ENCODE assay signal across 22 cellular contexts in the genomic region with DNA sequence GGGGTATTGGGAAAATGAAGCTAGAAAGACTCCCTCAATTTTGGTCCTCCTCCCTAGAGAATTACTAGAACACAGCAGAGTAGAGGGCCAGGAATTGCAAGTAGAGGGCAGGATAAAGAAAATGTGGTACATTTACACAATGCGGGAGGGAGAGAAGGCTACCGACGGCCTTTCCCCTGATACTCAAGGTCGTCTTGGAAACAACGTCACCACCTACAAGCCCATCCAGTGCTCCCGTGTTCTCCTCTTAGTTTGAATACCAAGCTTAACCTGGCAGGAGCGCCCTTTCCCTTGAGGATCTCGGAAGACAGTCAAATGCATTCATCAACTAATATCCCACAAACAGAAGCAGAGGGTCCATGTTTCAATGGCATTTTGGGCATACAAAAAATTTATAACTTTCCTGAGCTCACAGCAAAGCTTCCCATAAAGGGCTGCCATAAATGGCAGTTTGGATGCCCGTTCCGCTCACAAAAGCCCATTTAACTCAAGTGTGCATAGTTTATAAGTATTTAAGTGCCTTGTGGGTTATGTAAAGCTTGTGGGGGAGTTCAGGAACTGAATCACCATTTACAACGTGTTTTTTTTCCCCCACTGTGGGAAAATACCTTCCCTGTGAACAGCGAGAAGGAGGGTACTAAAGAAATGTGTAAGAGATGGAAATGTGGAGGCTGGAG.
A peak's percentile ranks its signal among the peaks of the same experiment; 100 is the strongest.
DNase-seq lines count a peak whose midpoint lies in the region; ATAC-seq and TF ChIP-seq lines count a peak whose summit lies in the region.
"Had no signal": no experiment of that assay in that cellular context is flagged by ENCODE, and none has a peak within 500 bp of the region (broad histone marks: within the 10 kb centered on the region; RNA-seq: fewer than 3 reads in every experiment).

No MANE protein-coding gene starts in this region.

- H2BK15ac ChIP-seq in IMR-90 (ENCODE audit: low read depth, low read length), result peak overlapping the region; percentile 61; the same call in 1 of the 3 replicates

- peak; percentile 85 for DNase-seq in COLO829 (ENCODE audit: low spot score)
- DNase-seq in IMR-90, result peak; percentile 94
- peak; percentile 71 for DNase-seq in choroid plexus epithelial cell (ENCODE audit: low read depth)
- DNase-seq in non-pigmented ciliary epithelial cell (ENCODE audit: low read depth), result peak; percentile 83
- DNase-seq in stimulated activated CD4-positive, alpha-beta T cell treated with anti-CD3 and anti-CD28 coated beads, Interleukin-15, amount 100 ng/mL, for 24 hours, result no peak
- DNase-seq in CD4-positive, alpha-beta T cell, result no peak
- no peak for DNase-seq in activated T-cell treated with anti-CD3 and anti-CD28 coated beads, Interleukin-2, amount 50 U/mL, for 4 hours
- DNase-seq: activated CD4-positive, alpha-beta T cell treated with anti-CD3 and anti-CD28 coated beads, Interleukin-2, amount 50 U/mL, for 48 hours; activated naive CD4-positive, alpha-beta T cell; erythroblast; NCI-H1436; NCI-H82; OCI-M1; SHP77 treated with DMSO at 0.1 percent for 48 hours; stomach; trophoblast cell had no signal

- in situ Hi-C loops in IMR-90 (cut with MboI; ENCODE audit: low sequenced_read_pairs), result no loop called here

- H2AFZ ChIP-seq in IMR-90 (replicated peaks; ENCODE audit: low read length, poor library complexity), result no peak overlapping the region

- H3K14ac ChIP-seq in IMR-90 (replicated peaks; ENCODE audit: low read depth, low read length), result peak overlapping the region; percentile 49; the same call in 1 of the 2 replicates

- H3K4me3 ChIP-seq in IMR-90 (ENCODE audit: insufficient read depth, low read depth, low read length) (no peak overlapping the region), choroid plexus epithelial cell (ENCODE audit: low read depth, low read length) (no peak overlapping the region)
- H3K4me3 ChIP-seq: stomach had no signal

- H4K20me1 ChIP-seq in IMR-90 (ENCODE audit: insufficient read depth, low read length), result no peaks in the 10 kb centered on the region

- H3K36me3 ChIP-seq in IMR-90 (ENCODE audit: control insufficient read depth, insufficient read depth, low read length), result no peaks in the 10 kb centered on the region
- H3K36me3 ChIP-seq: stomach had no signal

- H3K27me3 Mint-ChIP-seq in CD4-positive, alpha-beta T cell, result no peaks in the 10 kb centered on the region
- no peaks in the 10 kb centered on the region for H3K27me3 Mint-ChIP-seq in activated T-cell treated with anti-CD3 and anti-CD28 coated beads, Interleukin-2, amount 50 U/mL, for 4 hours (ENCODE audit: low read depth)
- H3K27me3 Mint-ChIP-seq: central memory CD8-positive, alpha-beta T cell; IgD-negative memory B cell had no signal

- dilution Hi-C loops in IMR-90 (cut with HindIII; ENCODE audit: low sequenced_read_pairs, unreplicated experiment), result no loop called here

- BruUV-seq in IMR-90 (replicated peaks; lab: Mats Ljungman, UMichigan), result no TSS peak

- H3K9me3 ChIP-seq in IMR-90 (ENCODE audit: control insufficient read depth, insufficient read depth, low read length), result no peaks in the 10 kb centered on the region
- H3K9me3 ChIP-seq in CD4-positive, alpha-beta T cell (ENCODE audit: control insufficient read depth, low read length), result no peaks in the 10 kb centered on the region
- H3K9me3 ChIP-seq: stomach had no signal

- H3K56ac ChIP-seq in IMR-90 (ENCODE audit: extremely low read depth, insufficient read depth, low read length), result no peak overlapping the region

- H4K91ac ChIP-seq in IMR-90 (ENCODE audit: insufficient read depth, low read depth, low read length), result peak overlapping the region; percentile 23; the same call in 1 of the 2 replicates

- H3K36me3 Mint-ChIP-seq in CD4-positive, alpha-beta T cell (ENCODE audit: low read depth), result peaks cover 7% of the 10 kb centered on the region
- H3K36me3 Mint-ChIP-seq in activated T-cell treated with anti-CD3 and anti-CD28 coated beads, Interleukin-2, amount 50 U/mL, for 4 hours (ENCODE audit: insufficient read depth), result peaks cover 22% of the 10 kb centered on the region

- H3K4me3 Mint-ChIP-seq in CD4-positive, alpha-beta T cell, result no peak overlapping the region
- H3K4me3 Mint-ChIP-seq in activated T-cell treated with anti-CD3 and anti-CD28 coated beads, Interleukin-2, amount 50 U/mL, for 4 hours, result no peak overlapping the region
- H3K4me3 Mint-ChIP-seq: central memory CD8-positive, alpha-beta T cell; IgD-negative memory B cell; T-helper 1 cell treated with Interleukin-12 subunit alpha and Interleukin-12 subunit beta and Interleukin-4 antibody, amounts not matched to agents 30 μg/mL and 1 μg/mL, for 36 hours had no signal

- POLR2A ChIA-PET in IMR-90 (lab: Charles Lee; ENCODE audit: unreplicated experiment), result no interaction called here
- POLR2A ChIA-PET in CD4-positive, alpha-beta T cell (lab: Charles Lee), result no interaction called here

- H3K9ac ChIP-seq in IMR-90 (ENCODE audit: low read depth, low read length), result no peak overlapping the region

- no peak for TF ChIP-seq CTCF in IMR-90 (conservative IDR thresholded peaks at IDR 0.05; ENCODE audit: low read depth, low read length)
- no peak for TF ChIP-seq CTCF in choroid plexus epithelial cell (conservative IDR thresholded peaks at IDR 0.05; ENCODE audit: low read depth, low read length)
- TF ChIP-seq CTCF in CD4-positive, alpha-beta T cell (IDR thresholded peaks at IDR 0.05), result no peak

- H2BK5ac ChIP-seq in IMR-90 (ENCODE audit: low read depth, low read length, poor library complexity, severe bottlenecking), result no peak overlapping the region

- H2AK9ac ChIP-seq in IMR-90 (replicated peaks; ENCODE audit: low read depth, low read length, poor library complexity), result no peak overlapping the region

- no peaks in the 10 kb centered on the region for H3K4me1 Mint-ChIP-seq in CD4-positive, alpha-beta T cell (ENCODE audit: low read depth)
- H3K4me1 Mint-ChIP-seq in activated T-cell treated with anti-CD3 and anti-CD28 coated beads, Interleukin-2, amount 50 U/mL, for 4 hours (ENCODE audit: low read depth), result no peaks in the 10 kb centered on the region
- H3K4me1 Mint-ChIP-seq: central memory CD8-positive, alpha-beta T cell had no signal

- H4K5ac ChIP-seq in IMR-90 (ENCODE audit: low read depth, low read length), result no peak overlapping the region

- intact Hi-C loops in IMR-90 (cut with micrococcal nuclease), result no loop called here
- intact Hi-C loops in CD4-positive, alpha-beta T cell (cut with DNase I, micrococcal nuclease), result no loop called here

- H3K18ac ChIP-seq in IMR-90 (ENCODE audit: low read depth, low read length), result peak overlapping the region; percentile 33; the same call in 1 of the 2 replicates

- peak overlapping the region in 1 of 2 experiments; percentile 48; a peak in 1 of 4 replicates for H4K8ac ChIP-seq in IMR-90 (ENCODE audit: low read depth in 2 of 2, low read length in 2 of 2)

- TF ChIP-seq RAD21 in IMR-90 (IDR thresholded peaks at IDR 0.05; ENCODE audit: low read length), result peak; percentile 10; the same call in 1 of the 2 replicates

- ATAC-seq in IMR-90 (ENCODE audit: low read depth) (peak; percentile 47), HG02970 (IDR thresholded peaks at IDR 0.05; ENCODE audit: low FRiP score, unreplicated experiment) (no peak)
- no peak for ATAC-seq in CD4-positive, alpha-beta T cell (ENCODE audit: poor library complexity)
- no peak for ATAC-seq in activated T-cell treated with anti-CD3 and anti-CD28 coated beads, Interleukin-2, amount 50 U/mL, for 4 hours
- ATAC-seq: left lobe of liver had no signal

- WGBS in IMR-90 (ENCODE audit: extremely low coverage in 2 of 2, insufficient read length in 1 of 2), 2 experiments, result no CpG with 5 or more reads among the region's 12 CpGs

- peak overlapping the region; percentile 96 for H2AK5ac ChIP-seq in IMR-90 (ENCODE audit: low read depth, low read length)

- peaks cover 19% of the 10 kb centered on the region for H3K9me1 ChIP-seq in IMR-90 (ENCODE audit: insufficient read depth, low read length)

- TF ChIP-seq POLR2A in IMR-90 (IDR thresholded peaks at IDR 0.05; ENCODE audit: low read depth, low read length), result no peak

- no peaks in the 10 kb centered on the region for H3K9me3 Mint-ChIP-seq in CD4-positive, alpha-beta T cell
- peaks cover 3% of the 10 kb centered on the region for H3K9me3 Mint-ChIP-seq in activated T-cell treated with anti-CD3 and anti-CD28 coated beads, Interleukin-2, amount 50 U/mL, for 4 hours
- H3K9me3 Mint-ChIP-seq: central memory CD8-positive, alpha-beta T cell; IgD-negative memory B cell; T-helper 1 cell treated with Interleukin-12 subunit alpha and Interleukin-12 subunit beta and Interleukin-4 antibody, amounts not matched to agents 30 μg/mL and 1 μg/mL, for 36 hours had no signal

- no peak overlapping the region for H3K4me2 ChIP-seq in IMR-90 (ENCODE audit: low read depth, low read length)

- H3K27ac Mint-ChIP-seq in CD4-positive, alpha-beta T cell, result no peak overlapping the region
- H3K27ac Mint-ChIP-seq: IgD-negative memory B cell; T-helper 1 cell treated with Interleukin-12 subunit alpha and Interleukin-12 subunit beta and Interleukin-4 antibody, amounts not matched to agents 30 μg/mL and 1 μg/mL, for 36 hours had no signal

- H3K23ac ChIP-seq in IMR-90 (ENCODE audit: low read depth, low read length), result no peak overlapping the region

- peaks cover 17% of the 10 kb centered on the region for H3K4me1 ChIP-seq in IMR-90 (ENCODE audit: control insufficient read depth, insufficient read depth, low read length)

- peak overlapping the region; percentile 82; the same call in 1 of the 2 replicates for H2BK20ac ChIP-seq in IMR-90 (ENCODE audit: low read depth, low read length)

- H2BK120ac ChIP-seq in IMR-90 (ENCODE audit: low read depth, low read length), result peak overlapping the region; percentile 79; the same call in 1 of the 2 replicates

- H3K27ac ChIP-seq in IMR-90 (ENCODE audit: insufficient read depth, low read length), result no peak overlapping the region
- H3K27ac ChIP-seq in CD4-positive, alpha-beta T cell (ENCODE audit: low read depth, low read length), result no peak overlapping the region
- H3K27ac ChIP-seq: HL-60, stomach had no signal

- CTCF ChIA-PET in IMR-90 (lab: Yijun Ruan, JAX), result no interaction called here
- CTCF ChIA-PET in CD4-positive, alpha-beta T cell (lab: Charles Lee), result no interaction called here

- peaks cover 3 to 10% of the 10 kb centered on the region in 2 experiments; a peak in 3 of 4 replicates for H3K79me1 ChIP-seq in IMR-90 (ENCODE audit: low read depth in 1 of 2, low read length in 2 of 2)

- no peaks in the 10 kb centered on the region for H3K27me3 ChIP-seq in IMR-90 (ENCODE audit: control insufficient read depth, insufficient read depth, low read length)
- H3K27me3 ChIP-seq in CD4-positive, alpha-beta T cell (ENCODE audit: control insufficient read depth, insufficient read depth, low read length), result no peaks in the 10 kb centered on the region
- H3K27me3 ChIP-seq: stomach had no signal

- peak overlapping the region; percentile 87 for H3K4ac ChIP-seq in IMR-90 (ENCODE audit: low read depth, low read length)

TF ChIP-seq in IMR-90, 13 proteins besides CTCF, POLR2A, EP300 and RAD21 (continues in another document):
- TF ChIP-seq NFE2L2 (IDR thresholded peaks at IDR 0.05; ENCODE audit: low read depth, low read length) (no peak), CEBPB (IDR thresholded peaks at IDR 0.05; ENCODE audit: low read depth, low read length) (0 out of 2 replicates have a peak, but pooled peaks have one; percentile 3), MXI1 (IDR thresholded peaks at IDR 0.05; ENCODE audit: borderline replicate concordance, low read depth, low read length) (no peak), BHLHE40 (IDR thresholded peaks at IDR 0.05; ENCODE audit: low read depth, low read length) (0 out of 2 replicates have a peak, but pooled peaks have one; percentile 7)

Comparison
In these comparisons a context has a peak if more than half of its experiments do, and no peak if none do; other contexts are left out.
1. DNase-seq: peak in COLO829 (single experiment), IMR-90 (single experiment), choroid plexus epithelial cell (single experiment) and non-pigmented ciliary epithelial cell (single experiment); none in stimulated activated CD4-positive, alpha-beta T cell treated with anti-CD3 and anti-CD28 coated beads, Interleukin-15, amount 100 ng/mL, for 24 hours (single experiment), CD4-positive, alpha-beta T cell (0 of 10) and activated T-cell treated with anti-CD3 and anti-CD28 coated beads, Interleukin-2, amount 50 U/mL, for 4 hours (single experiment).